10 cellular contexts compared by ENCODE assay signal in genomic region chr18:48290162-48290926, GRCh38.
DNase-seq lines count a peak whose midpoint lies in the region; ATAC-seq and FAIRE-seq lines count a peak whose summit lies in the region.
"Had no signal": no experiment of that assay in that cellular context is flagged by ENCODE, and none has a peak within 500 bp of the region (broad histone marks: within the 10 kb centered on the region; RNA-seq: fewer than 3 reads in every experiment).

No MANE protein-coding gene starts in this region.

- DNase-seq in NCI-H748 (lab: John Stamatoyannopoulos, UW; ENCODE audit: unreplicated experiment): peak; percentile 69
- no peak for DNase-seq in NCI-H748 treated with DMSO at 0.1 percent for 48 hours (lab: John Stamatoyannopoulos, UW)
- peak; percentile 79 for DNase-seq in NCI-H2227 (lab: John Stamatoyannopoulos, UW; ENCODE audit: unreplicated experiment)
- DNase-seq in foreskin melanocyte: peak; percentile 8
- peak; percentile 30 for DNase-seq in urothelium cell line (ENCODE audit: low spot score)
- no peak for DNase-seq in NCI-H82 treated with DMSO at 0.1 percent for 48 hours (lab: John Stamatoyannopoulos, UW; ENCODE audit: unreplicated experiment)
- no peak for DNase-seq in DMS53 (lab: John Stamatoyannopoulos, UW)
- DNase-seq: 8988T; naive thymus-derived CD8-positive, alpha-beta T cell had no signal

- no peak for ATAC-seq in GM19467 (IDR thresholded peaks at IDR 0.05; ENCODE audit: unreplicated experiment)
- ATAC-seq: naive thymus-derived CD8-positive, alpha-beta T cell had no signal

- FAIRE-seq in urothelium cell line (lab: Jason Lieb, UNC): no peak

Comparison
In these comparisons a context has a peak if more than half of its experiments do, and no peak if none do; other contexts are left out.
1. DNase-seq: peak in NCI-H748 (single experiment), NCI-H2227 (single experiment), foreskin melanocyte (single experiment) and urothelium cell line (single experiment); none in NCI-H748 treated with DMSO at 0.1 percent for 48 hours (single experiment), NCI-H82 treated with DMSO at 0.1 percent for 48 hours (single experiment) and DMS53 (single experiment).